ENCODE assay signal across 1 cellular context in the genomic region with DNA sequence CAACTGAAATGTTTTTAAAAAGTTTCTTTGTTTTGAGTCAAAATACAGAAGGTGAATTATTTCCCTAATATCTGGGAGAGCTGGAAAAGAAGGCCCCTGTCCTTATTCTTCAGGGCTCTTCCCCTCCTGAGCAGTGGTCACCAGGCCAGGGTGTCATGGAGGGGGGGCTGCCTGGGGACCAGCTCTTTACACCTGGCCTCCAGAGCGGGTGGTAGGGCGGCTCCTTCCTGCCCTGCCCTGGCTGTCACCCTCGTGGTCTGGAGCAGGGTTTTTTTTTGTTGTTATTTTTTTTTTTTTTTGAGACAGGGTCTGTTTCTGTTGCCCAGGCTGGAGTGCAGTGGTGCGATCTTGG.
TF ChIP-seq lines count a peak whose summit lies in the region.

No MANE protein-coding gene starts in this region.

TF ChIP-seq in WTC11, 78 proteins besides CTCF, POLR2A, EP300 and RAD21 (continued from another document):
- TF ChIP-seq ELF4 (CRISPR knock-in tag; IDR thresholded peaks at IDR 0.05; ENCODE audit: low read depth) (no peak), TP53 (CRISPR knock-in tag; IDR thresholded peaks at IDR 0.05) (no peak), JAZF1 (CRISPR knock-in tag; IDR thresholded peaks at IDR 0.05) (no peak), FOXP1 (CRISPR knock-in tag; IDR thresholded peaks at IDR 0.05; ENCODE audit: borderline replicate concordance) (no peak), ESRRA (CRISPR knock-in tag; IDR thresholded peaks at IDR 0.05; ENCODE audit: borderline replicate concordance) (no peak)
- TF ChIP-seq, protein P1, sequence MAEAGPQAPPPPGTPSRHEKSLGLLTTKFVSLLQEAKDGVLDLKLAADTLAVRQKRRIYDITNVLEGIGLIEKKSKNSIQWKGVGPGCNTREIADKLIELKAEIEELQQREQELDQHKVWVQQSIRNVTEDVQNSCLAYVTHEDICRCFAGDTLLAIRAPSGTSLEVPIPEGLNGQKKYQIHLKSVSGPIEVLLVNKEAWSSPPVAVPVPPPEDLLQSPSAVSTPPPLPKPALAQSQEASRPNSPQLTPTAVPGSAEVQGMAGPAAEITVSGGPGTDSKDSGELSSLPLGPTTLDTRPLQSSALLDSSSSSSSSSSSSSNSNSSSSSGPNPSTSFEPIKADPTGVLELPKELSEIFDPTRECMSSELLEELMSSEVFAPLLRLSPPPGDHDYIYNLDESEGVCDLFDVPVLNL (CRISPR knock-in tag; IDR thresholded peaks at IDR 0.05; ENCODE audit: borderline replicate concordance, low read depth), result no peak
- TF ChIP-seq, protein P2, sequence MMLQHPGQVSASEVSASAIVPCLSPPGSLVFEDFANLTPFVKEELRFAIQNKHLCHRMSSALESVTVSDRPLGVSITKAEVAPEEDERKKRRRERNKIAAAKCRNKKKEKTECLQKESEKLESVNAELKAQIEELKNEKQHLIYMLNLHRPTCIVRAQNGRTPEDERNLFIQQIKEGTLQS (CRISPR knock-in tag; conservative IDR thresholded peaks at IDR 0.05), result no peak
- TF ChIP-seq, protein P3, sequence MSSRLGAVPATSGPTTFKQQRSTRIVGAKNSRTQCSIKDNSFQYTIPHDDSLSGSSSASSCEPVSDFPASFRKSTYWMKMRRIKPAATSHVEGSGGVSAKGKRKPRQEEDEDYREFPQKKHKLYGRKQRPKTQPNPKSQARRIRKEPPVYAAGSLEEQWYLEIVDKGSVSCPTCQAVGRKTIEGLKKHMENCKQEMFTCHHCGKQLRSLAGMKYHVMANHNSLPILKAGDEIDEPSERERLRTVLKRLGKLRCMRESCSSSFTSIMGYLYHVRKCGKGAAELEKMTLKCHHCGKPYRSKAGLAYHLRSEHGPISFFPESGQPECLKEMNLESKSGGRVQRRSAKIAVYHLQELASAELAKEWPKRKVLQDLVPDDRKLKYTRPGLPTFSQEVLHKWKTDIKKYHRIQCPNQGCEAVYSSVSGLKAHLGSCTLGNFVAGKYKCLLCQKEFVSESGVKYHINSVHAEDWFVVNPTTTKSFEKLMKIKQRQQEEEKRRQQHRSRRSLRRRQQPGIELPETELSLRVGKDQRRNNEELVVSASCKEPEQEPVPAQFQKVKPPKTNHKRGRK (CRISPR knock-in tag; IDR thresholded peaks at IDR 0.05; ENCODE audit: borderline replicate concordance), result no peak
